38 cellular contexts compared by ENCODE assay signal in the genomic region with DNA sequence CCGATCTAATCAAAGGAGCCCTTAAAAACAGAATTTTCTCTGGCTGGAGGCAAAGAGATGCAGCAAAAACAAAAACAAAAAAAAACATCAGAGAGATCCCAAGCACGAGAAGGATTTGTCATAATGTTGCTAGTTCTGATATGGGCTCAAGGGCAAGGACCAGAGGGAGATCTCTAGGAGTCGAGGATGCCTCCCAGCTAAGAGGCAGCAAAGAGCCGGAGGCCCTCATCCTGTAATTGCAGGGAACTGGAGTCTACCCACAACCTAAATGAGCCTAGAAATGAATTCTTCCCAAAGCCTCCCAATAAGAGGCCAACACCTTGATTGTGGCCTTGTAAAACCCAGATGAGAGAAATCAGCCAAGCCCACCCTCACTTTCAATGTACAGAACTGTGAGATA. TPM values are rescaled to one million over a fixed set of nuclear protein-coding genes. Genes with fewer than 3 reads are reported as not detected.
"Had no signal": no experiment of that assay in that cellular context is flagged by ENCODE, and none has a peak within 500 bp of the region (broad histone marks: within the 10 kb centered on the region; RNA-seq: fewer than 3 reads in every experiment).

No MANE protein-coding gene starts in this region.

- H3K4me3 Mint-ChIP-seq: activated naive CD4-positive, alpha-beta T cell treated with anti-CD3 and anti-CD28 coated beads for 36 hours; activated naive CD4-positive, alpha-beta T cell treated with anti-CD3 and anti-CD28 coated beads, Interleukin-2, amount 10 ng/mL, durations not matched to agents 7 days and 5 days; activated naive CD4-positive, alpha-beta T cell treated with anti-CD3 and anti-CD28 coated beads, Interleukin-2, amount 50 U/mL, for 24 hours; activated naive CD8-positive, alpha-beta T cell; activated naive CD8-positive, alpha-beta T cell treated with anti-CD3 and anti-CD28 coated beads for 36 hours; activated naive CD8-positive, alpha-beta T cell treated with anti-CD3 and anti-CD28 coated beads, Interleukin-2, amount 10 ng/mL, durations not matched to agents 7 days and 5 days; activated naive CD8-positive, alpha-beta T cell treated with anti-CD3 and anti-CD28 coated beads, Interleukin-2, amount 50 U/mL, for 24 hours; activated T-cell treated with anti-CD3 and anti-CD28 coated beads, Interleukin-2, amount 50 U/mL, for 24 hours; activated T-cell treated with anti-CD3 and anti-CD28 coated beads, Interleukin-2, amount 50 U/mL, for 4 hours; activated T-cell treated with anti-CD3 and anti-CD28 coated beads, Interleukin-2, amount 50 U/mL, for 72 hours; activated T-helper 1 cell treated with anti-CD3 and anti-CD28 coated beads, Interleukin-12 subunit alpha, Interleukin-12 subunit beta, Interleukin-2, Interleukin-4 antibody, amounts not matched to agents 30 ng/mL and 10 ng/mL and 1 ng/mL, durations not matched to agents 14 hours and 24 hours and 36 hours; activated T-helper 17 cell treated with anti-CD3 and anti-CD28 coated beads, Interleukin-2, amount 50 U/mL, for 72 hours; brain; central memory CD8-positive, alpha-beta T cell had no signal

- H3K36me3 ChIP-seq: adrenal gland, ascending aorta, brain microvascular endothelial cell, breast epithelium, cardiac muscle cell had no signal

- H3K27me3 ChIP-seq: adrenal gland, ascending aorta, body of pancreas, brain microvascular endothelial cell, breast epithelium, cardiac muscle cell had no signal

- ATAC-seq: activated naive CD4-positive, alpha-beta T cell treated with anti-CD3 and anti-CD28 coated beads, Interleukin-2, amount 50 U/mL, for 72 hours; activated naive CD8-positive, alpha-beta T cell treated with anti-CD3 and anti-CD28 coated beads, Interleukin-2, amount 50 U/mL, for 24 hours; activated T-cell treated with anti-CD3 and anti-CD28 coated beads, Interleukin-2, amount 50 U/mL, for 4 hours; activated T-cell treated with anti-CD3 and anti-CD28 coated beads, Interleukin-2, amount 50 U/mL, for 72 hours; activated T-helper 17 cell treated with anti-CD3 and anti-CD28 coated beads, Interleukin-2, amount 50 U/mL, for 72 hours; body of pancreas had no signal

- H3K4me1 ChIP-seq: breast epithelium had no signal

- DNase-seq: activated effector memory CD4-positive, alpha-beta T cell treated with anti-CD3 and anti-CD28 coated beads, Interleukin-2, amount 50 U/mL, for 16 hours; activated effector memory CD4-positive, alpha-beta T cell treated with Interleukin-2 at 50 U/mL for 16 hours; activated gamma-delta T cell; activated gamma-delta T cell treated with Interleukin-2 at 50 U/mL for 16 hours; activated naive CD4-positive, alpha-beta T cell; activated naive CD4-positive, alpha-beta T cell treated with anti-CD3 and anti-CD28 coated beads for 36 hours; activated naive CD4-positive, alpha-beta T cell treated with anti-CD3 and anti-CD28 coated beads, Interleukin-2, amount 10 ng/mL, durations not matched to agents 7 days and 5 days; activated naive CD4-positive, alpha-beta T cell treated with anti-CD3 and anti-CD28 coated beads, Interleukin-2, amount 50 U/mL, for 16 hours; activated naive CD4-positive, alpha-beta T cell treated with Interleukin-2 at 50 U/mL for 16 hours; activated naive CD8-positive, alpha-beta T cell treated with anti-CD3 and anti-CD28 coated beads for 36 hours; activated naive CD8-positive, alpha-beta T cell treated with anti-CD3 and anti-CD28 coated beads, Interleukin-2, amount 10 ng/mL, durations not matched to agents 7 days and 5 days; activated naive CD8-positive, alpha-beta T cell treated with anti-CD3 and anti-CD28 coated beads, Interleukin-2, amount 50 U/mL, for 24 hours; activated T-cell treated with anti-CD3 and anti-CD28 coated beads, Interleukin-2, amount 50 U/mL, for 1 hour; activated T-cell treated with anti-CD3 and anti-CD28 coated beads, Interleukin-2, amount 50 U/mL, for 24 hours; activated T-cell treated with anti-CD3 and anti-CD28 coated beads, Interleukin-2, amount 50 U/mL, for 4 hours; activated T-cell treated with anti-CD3 and anti-CD28 coated beads, Interleukin-2, amount 50 U/mL, for 48 hours; activated T-cell treated with anti-CD3 and anti-CD28 coated beads, Interleukin-2, amount 50 U/mL, for 72 hours; adrenal gland; amniotic stem cell; amygdala; anterior cingulate cortex; aorta; body of pancreas; brain microvascular endothelial cell; caudate nucleus; central memory CD4-positive, alpha-beta T cell; cerebellar nuclear complex had no signal

- H3K4me3 ChIP-seq: adrenal gland, ascending aorta, body of pancreas, breast epithelium, cardiac muscle cell had no signal

- H3K9me3 ChIP-seq: adrenal gland, ascending aorta, body of pancreas, breast epithelium had no signal

- H3K27ac Mint-ChIP-seq: activated naive CD4-positive, alpha-beta T cell treated with anti-CD3 and anti-CD28 coated beads for 36 hours; activated naive CD4-positive, alpha-beta T cell treated with anti-CD3 and anti-CD28 coated beads, Interleukin-2, amount 10 ng/mL, durations not matched to agents 7 days and 5 days; activated naive CD4-positive, alpha-beta T cell treated with anti-CD3 and anti-CD28 coated beads, Interleukin-2, amount 50 U/mL, for 24 hours; activated naive CD4-positive, alpha-beta T cell treated with anti-CD3 and anti-CD28 coated beads, Interleukin-2, amount 50 U/mL, for 72 hours; activated naive CD8-positive, alpha-beta T cell; activated naive CD8-positive, alpha-beta T cell treated with anti-CD3 and anti-CD28 coated beads for 36 hours; activated naive CD8-positive, alpha-beta T cell treated with anti-CD3 and anti-CD28 coated beads, Interleukin-2, amount 10 ng/mL, durations not matched to agents 7 days and 5 days; activated naive CD8-positive, alpha-beta T cell treated with anti-CD3 and anti-CD28 coated beads, Interleukin-2, amount 50 U/mL, for 24 hours; activated T-cell treated with anti-CD3 and anti-CD28 coated beads, Interleukin-2, amount 50 U/mL, for 24 hours; activated T-cell treated with anti-CD3 and anti-CD28 coated beads, Interleukin-2, amount 50 U/mL, for 72 hours; activated T-helper 1 cell treated with anti-CD3 and anti-CD28 coated beads, Interleukin-12 subunit alpha, Interleukin-12 subunit beta, Interleukin-2, Interleukin-4 antibody, amounts not matched to agents 30 ng/mL and 10 ng/mL and 1 ng/mL, durations not matched to agents 14 hours and 24 hours and 36 hours; activated T-helper 17 cell treated with anti-CD3 and anti-CD28 coated beads, Interleukin-2, amount 50 U/mL, for 72 hours; activated T-helper 2 cell treated with anti-CD3 and anti-CD28 coated beads, Interferon-gamma antibody, Interleukin-2, Interleukin-4, amounts not matched to agents 10 μg/mL and 5 μg/mL and 100 μg/mL, durations not matched to agents 14 hours and 24 hours and 36 hours; brain had no signal

- H3K9me3 Mint-ChIP-seq: activated naive CD4-positive, alpha-beta T cell treated with anti-CD3 and anti-CD28 coated beads for 36 hours; activated naive CD4-positive, alpha-beta T cell treated with anti-CD3 and anti-CD28 coated beads, Interleukin-2, amount 10 ng/mL, durations not matched to agents 7 days and 5 days; activated naive CD4-positive, alpha-beta T cell treated with anti-CD3 and anti-CD28 coated beads, Interleukin-2, amount 50 U/mL, for 24 hours; activated naive CD4-positive, alpha-beta T cell treated with anti-CD3 and anti-CD28 coated beads, Interleukin-2, amount 50 U/mL, for 72 hours; activated naive CD8-positive, alpha-beta T cell treated with anti-CD3 and anti-CD28 coated beads for 36 hours; activated naive CD8-positive, alpha-beta T cell treated with anti-CD3 and anti-CD28 coated beads, Interleukin-2, amount 10 ng/mL, durations not matched to agents 7 days and 5 days; activated naive CD8-positive, alpha-beta T cell treated with anti-CD3 and anti-CD28 coated beads, Interleukin-2, amount 50 U/mL, for 24 hours; activated T-cell treated with anti-CD3 and anti-CD28 coated beads, Interleukin-2, amount 50 U/mL, for 24 hours; activated T-cell treated with anti-CD3 and anti-CD28 coated beads, Interleukin-2, amount 50 U/mL, for 4 hours; activated T-cell treated with anti-CD3 and anti-CD28 coated beads, Interleukin-2, amount 50 U/mL, for 72 hours; activated T-helper 1 cell treated with anti-CD3 and anti-CD28 coated beads, Interleukin-12 subunit alpha, Interleukin-12 subunit beta, Interleukin-2, Interleukin-4 antibody, amounts not matched to agents 30 ng/mL and 10 ng/mL and 1 ng/mL, durations not matched to agents 14 hours and 24 hours and 36 hours; activated T-helper 17 cell treated with anti-CD3 and anti-CD28 coated beads, Interleukin-2, amount 50 U/mL, for 72 hours; activated T-helper 2 cell treated with anti-CD3 and anti-CD28 coated beads, Interferon-gamma antibody, Interleukin-2, Interleukin-4, amounts not matched to agents 10 μg/mL and 5 μg/mL and 100 μg/mL, durations not matched to agents 14 hours and 24 hours and 36 hours; central memory CD8-positive, alpha-beta T cell had no signal

- H3K4me1 Mint-ChIP-seq: activated naive CD4-positive, alpha-beta T cell treated with anti-CD3 and anti-CD28 coated beads, Interleukin-2, amount 10 ng/mL, durations not matched to agents 7 days and 5 days; activated naive CD4-positive, alpha-beta T cell treated with anti-CD3 and anti-CD28 coated beads, Interleukin-2, amount 50 U/mL, for 24 hours; activated naive CD8-positive, alpha-beta T cell treated with anti-CD3 and anti-CD28 coated beads, Interleukin-2, amount 10 ng/mL, durations not matched to agents 7 days and 5 days; central memory CD8-positive, alpha-beta T cell had no signal

- H3K27ac ChIP-seq: body of pancreas, brain microvascular endothelial cell, breast epithelium, cardiac muscle cell had no signal

- H3K36me3 Mint-ChIP-seq: activated naive CD4-positive, alpha-beta T cell treated with anti-CD3 and anti-CD28 coated beads, Interleukin-2, amount 10 ng/mL, durations not matched to agents 7 days and 5 days; activated naive CD4-positive, alpha-beta T cell treated with anti-CD3 and anti-CD28 coated beads, Interleukin-2, amount 50 U/mL, for 24 hours; activated naive CD4-positive, alpha-beta T cell treated with anti-CD3 and anti-CD28 coated beads, Interleukin-2, amount 50 U/mL, for 72 hours; activated naive CD8-positive, alpha-beta T cell; activated naive CD8-positive, alpha-beta T cell treated with anti-CD3 and anti-CD28 coated beads for 36 hours; activated naive CD8-positive, alpha-beta T cell treated with anti-CD3 and anti-CD28 coated beads, Interleukin-2, amount 10 ng/mL, durations not matched to agents 7 days and 5 days had no signal

RNA-seq across cellular contexts. Expression of a gene that starts 12.0 kb away (rescaled TPM):
- total RNA-seq: activated naive CD8-positive, alpha-beta T cell treated with anti-CD3 and anti-CD28 coated beads, Interleukin-2, amount 10 ng/mL, durations not matched to agents 7 days and 5 days had no signal
